In genomic region chr2:18750662-18751554, GRCh38 we compare ENCODE assay signal across 13 cellular contexts.
A peak's percentile ranks its signal among the peaks of the same experiment; 100 is the strongest.
DNase-seq lines count a peak whose midpoint lies in the region; ATAC-seq, FAIRE-seq and TF ChIP-seq lines count a peak whose summit lies in the region.
"Had no signal": no experiment of that assay in that cellular context is flagged by ENCODE, and none has a peak within 500 bp of the region (broad histone marks: within the 10 kb centered on the region; RNA-seq: fewer than 3 reads in every experiment).

No MANE protein-coding gene starts in this region.

- ATAC-seq in GM18870 (IDR thresholded peaks at IDR 0.05; ENCODE audit: unreplicated experiment) = no peak
- ATAC-seq: stimulated activated effector memory CD8-positive, alpha-beta T cell treated with anti-CD3 and anti-CD28 coated beads, Interleukin-12 subunit alpha, Interleukin-12 subunit beta, amount 100 ng/mL, for 72 hours had no signal

- H4K20me1 ChIP-seq in smooth muscle cell (ENCODE audit: low read depth) = no peaks in the 10 kb centered on the region
- H4K20me1 ChIP-seq: BLaER1 had no signal

- H3K9me3 ChIP-seq in smooth muscle cell (replicated peaks; ENCODE audit: low read depth) = no peaks in the 10 kb centered on the region
- H3K9me3 ChIP-seq: BLaER1, HAP-1 had no signal

- peak overlapping the region; percentile 50 for H3K4me2 ChIP-seq in smooth muscle cell
- H3K4me2 ChIP-seq: BLaER1 had no signal

- no peaks in the 10 kb centered on the region for H3F3A ChIP-seq in smooth muscle cell (ENCODE audit: low read depth)

- no peak for TF ChIP-seq POLR2A in H54 (IDR thresholded peaks at IDR 0.05; ENCODE audit: low read depth, low read length)

- DNase-seq in H54 (ENCODE audit: insufficient read length, low spot score) = no peak
- DNase-seq in foreskin fibroblast = peak; percentile 46 to 70
- no peak for DNase-seq in smooth muscle cell (lab: John Stamatoyannopoulos, UW; ENCODE audit: unreplicated experiment)
- no peak for DNase-seq in NK-92 (lab: John Stamatoyannopoulos, UW; ENCODE audit: unreplicated experiment)
- DNase-seq in SKM-1 treated with dmso at 0.1 percent for 144 hours (lab: John Stamatoyannopoulos, UW; ENCODE audit: unreplicated experiment) = no peak
- DNase-seq: activated effector memory CD4-positive, alpha-beta T cell treated with Interleukin-2 at 50 U/mL for 16 hours; NCI-H2227 treated with DMSO at 0.1 percent for 48 hours had no signal

- peak overlapping the region; percentile 17 for H2AFZ ChIP-seq in smooth muscle cell (ENCODE audit: low read depth)

- no peak overlapping the region for H3K4me3 ChIP-seq in foreskin fibroblast (ENCODE audit: low read depth in 1 of 2, low read length in 2 of 2)
- H3K4me3 ChIP-seq in smooth muscle cell = no peak overlapping the region
- H3K4me3 ChIP-seq: BLaER1, HAP-1, lung had no signal

- H3K36me3 ChIP-seq in smooth muscle cell (ENCODE audit: low read depth) = no peaks in the 10 kb centered on the region
- H3K36me3 ChIP-seq: BLaER1, HAP-1 had no signal

- H3K79me2 ChIP-seq in smooth muscle cell (ENCODE audit: low read depth) = no peaks in the 10 kb centered on the region

- 60% methylated on average over 6 of the region's 6 CpGs for WGBS in smooth muscle cell (ENCODE audit: low lambda C conversion rate)

- H3K27ac ChIP-seq in VCaP = 0 out of 2 replicates have a peak overlapping the region, but pooled peaks have one; percentile 2
- H3K27ac ChIP-seq in smooth muscle cell (ENCODE audit: low read depth) = no peak overlapping the region
- H3K27ac ChIP-seq: BLaER1 had no signal

- H3K4me1 ChIP-seq in smooth muscle cell (ENCODE audit: low read depth) = no peaks in the 10 kb centered on the region
- H3K4me1 ChIP-seq: BLaER1, HAP-1 had no signal

- FAIRE-seq in H54 (lab: Jason Lieb, UNC) = peak; percentile 50

- no peaks in the 10 kb centered on the region for H3K27me3 ChIP-seq in smooth muscle cell (ENCODE audit: low read depth)
- H3K27me3 ChIP-seq: BLaER1 had no signal

- TF ChIP-seq CTCF in VCaP (conservative IDR thresholded peaks at IDR 0.05) = no peak
- TF ChIP-seq CTCF in foreskin fibroblast (IDR thresholded peaks at IDR 0.05; ENCODE audit: low read depth, low read length) = no peak
- TF ChIP-seq CTCF in smooth muscle cell (IDR thresholded peaks at IDR 0.05; ENCODE audit: borderline replicate concordance, insufficient read depth, poor library complexity, severe bottlenecking) = no peak

- no peak overlapping the region for H3K9ac ChIP-seq in smooth muscle cell (ENCODE audit: low read depth)
- H3K9ac ChIP-seq: BLaER1 had no signal

Comparison
In these comparisons a context has a peak if more than half of its experiments do, and no peak if none do; other contexts are left out.
1. DNase-seq: peak in foreskin fibroblast (2 of 2); none in H54 (single experiment), smooth muscle cell (single experiment), NK-92 (single experiment) and SKM-1 treated with dmso at 0.1 percent for 144 hours (single experiment).